8 cellular contexts compared by ENCODE assay signal in the genomic region with DNA sequence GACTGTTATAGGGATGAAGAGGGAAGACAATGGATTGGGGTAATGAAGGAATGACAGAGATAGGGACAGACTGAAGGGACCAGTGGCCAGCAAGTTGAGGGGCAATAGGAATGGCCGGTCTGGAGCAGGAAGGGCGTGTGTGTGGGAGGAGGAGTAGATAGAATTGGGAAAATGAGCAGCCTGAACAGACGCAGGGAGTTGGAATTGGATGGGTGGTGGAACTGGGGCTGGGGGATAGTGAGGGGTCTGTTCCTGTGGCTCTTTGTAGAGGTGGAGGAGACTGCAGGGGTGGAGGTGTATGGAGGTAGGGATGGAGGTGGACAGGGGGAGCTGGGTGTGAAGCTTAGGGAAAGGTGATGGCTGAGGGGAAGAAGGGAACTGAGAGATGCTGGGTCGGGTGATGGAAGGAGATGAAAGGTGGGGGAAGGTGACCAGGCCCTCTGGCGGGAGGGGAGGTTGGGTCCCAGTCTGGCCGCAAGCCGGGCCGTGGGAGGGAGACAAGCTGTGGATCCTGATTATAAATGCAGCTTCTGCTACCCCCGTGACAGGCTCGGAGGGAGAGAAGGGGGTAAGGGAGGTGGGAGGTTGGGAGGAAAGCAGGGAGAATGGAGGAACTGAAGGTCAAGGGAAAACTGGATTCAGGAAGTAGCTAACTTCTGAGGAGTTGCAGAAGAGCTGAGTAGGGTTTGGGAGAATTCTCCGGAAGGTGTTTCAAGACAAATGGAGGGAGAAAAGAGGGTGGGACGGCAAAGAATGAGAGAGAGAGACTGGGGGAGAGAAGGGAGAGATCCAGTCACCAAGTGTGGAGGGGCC. TPM values are rescaled to one million over a fixed set of nuclear protein-coding genes. Genes with fewer than 3 reads are reported as not detected.
DNase-seq lines count a peak whose midpoint lies in the region; ATAC-seq, FAIRE-seq and TF ChIP-seq lines count a peak whose summit lies in the region.

No MANE protein-coding gene starts in this region.

- H3K27me3 ChIP-seq in WERI-Rb-1 (ENCODE audit: insufficient read depth, low read depth, severe bottlenecking) (no peaks in the 10 kb centered on the region), heart left ventricle (no peaks in the 10 kb centered on the region)

- peaks cover 0 to 51% (median 38%) of the 10 kb centered on the region in 12 donors for H3K4me1 ChIP-seq in heart left ventricle

- WGBS in heart left ventricle, 4 donors, result 12 to 16% (median 13%) methylated on average over 12 of the region's 12 CpGs

- TF ChIP-seq CTCF in WERI-Rb-1 (IDR thresholded peaks at IDR 0.05; ENCODE audit: low read depth, low read length) (no peak), heart left ventricle (IDR thresholded peaks at IDR 0.05) (no peak)

- peak overlapping the region; percentile 49 for H3K4me3 ChIP-seq in WERI-Rb-1 (ENCODE audit: low read depth, low read length)
- H3K4me3 ChIP-seq in heart left ventricle, result peak overlapping the region; percentile 40 to 76 (median 68)
- H3K4me3 ChIP-seq in skeletal muscle cell (ENCODE audit: low read depth, low read length), result peak overlapping the region; percentile 59

- H3K9me3 ChIP-seq in WERI-Rb-1 (ENCODE audit: severe bottlenecking) (no peaks in the 10 kb centered on the region), heart left ventricle (no peaks in the 10 kb centered on the region)

- peak in 1 of 4 donors; percentile 0 for ATAC-seq in heart left ventricle
- ATAC-seq in activated CD4-positive, CD25-positive, alpha-beta regulatory T cell treated with anti-CD3 and anti-CD28 coated beads, Interleukin-2, amount 50 U/mL, for 24 hours, result no peak
- no peak for ATAC-seq in HG02973 (IDR thresholded peaks at IDR 0.05; ENCODE audit: unreplicated experiment)

- H3K27ac ChIP-seq in WERI-Rb-1, result peak overlapping the region; percentile 79
- peak overlapping the region; percentile 82 to 98 (median 94) for H3K27ac ChIP-seq in heart left ventricle

- FAIRE-seq in GM12892 (lab: Jason Lieb, UNC), result peak; percentile 5

- TF ChIP-seq POLR2A in GM12892 (IDR thresholded peaks at IDR 0.05; ENCODE audit: low read depth, low read length), result no peak
- TF ChIP-seq POLR2A in heart left ventricle (IDR thresholded peaks at IDR 0.05), result no peak

- intact Hi-C loops in heart left ventricle (cut with DNase I), result loop anchor here in 3 of 10 donors (5.0 to 10.0 kb wide), 2 partner anchors 33 to 150 kb away; a partner anchor contains a TSS

- no peak for DNase-seq in GM12892 (ENCODE audit: insufficient read length)
- DNase-seq in WERI-Rb-1, result peak; percentile 44
- peak in 1 of 5 donors; percentile 12 for DNase-seq in heart left ventricle
- no peak for DNase-seq in skeletal muscle cell (ENCODE audit: low read depth)
- DNase-seq in NCI-H128 (lab: John Stamatoyannopoulos, UW; ENCODE audit: unreplicated experiment), result no peak
- DNase-seq in activated CD8-positive, alpha-beta memory T cell treated with anti-CD3 and anti-CD28 coated beads for 24 hours, result no peak

- H3K36me3 ChIP-seq in WERI-Rb-1, result peaks cover 56% of the 10 kb centered on the region
- H3K36me3 ChIP-seq in heart left ventricle, result no peaks in the 10 kb centered on the region

RNA-seq across cellular contexts. Expression of a gene that starts 5.2 kb away (rescaled TPM):
- 4.8 TPM for polyA plus RNA-seq in GM12892 (2012; ENCODE audit: missing spikeins)
- 1 to 10 TPM; 2.4 to 9.9 (median 4.4) TPM for total RNA-seq in heart left ventricle
- 1 to 10 TPM; 5.0 to 5.8 TPM for polyA plus RNA-seq in heart left ventricle

RNA-seq across cellular contexts. Expression of a gene that starts 7.2 kb away (rescaled TPM):
- polyA plus RNA-seq in GM12892 (2012; ENCODE audit: missing spikeins), result 154 TPM
- total RNA-seq in heart left ventricle, result 100 to 1,000 TPM in 8 of 9 donors, 10 to 100 TPM in 1; 99.3 to 142 (median 120) TPM
- polyA plus RNA-seq in heart left ventricle, result 100 to 1,000 TPM; 139 to 142 TPM

RNA-seq across cellular contexts. Expression of a gene that starts 14.2 kb away (rescaled TPM):
- polyA plus RNA-seq in GM12892 (2012; ENCODE audit: missing spikeins), result 17.4 TPM
- total RNA-seq in heart left ventricle, result 10 to 100 TPM; 43.0 to 82.1 (median 47.3) TPM
- polyA plus RNA-seq in heart left ventricle, result 10 to 100 TPM; 54.0 to 77.0 TPM

RNA-seq across cellular contexts. Expression of a gene that starts 29.3 kb away (rescaled TPM):
- polyA plus RNA-seq in GM12892 (2012; ENCODE audit: missing spikeins), result 6.1 TPM
- total RNA-seq in heart left ventricle, result 1 to 10 TPM; 2.5 to 6.4 (median 4.7) TPM
- polyA plus RNA-seq in heart left ventricle, result 1 to 10 TPM; 2.2 to 5.6 TPM

RNA-seq across cellular contexts. Expression of a gene that starts 33.4 kb away (rescaled TPM):
- polyA plus RNA-seq in GM12892 (2012; ENCODE audit: missing spikeins), result 29.9 TPM
- total RNA-seq in heart left ventricle, result 1 to 10 TPM in 3 of 9 donors, under 1 TPM in 3, not detected in 3; 0.39 to 7.0 (median 1.0) TPM
- under 1 TPM; 0.04 to 0.30 TPM for polyA plus RNA-seq in heart left ventricle
